11 cellular contexts compared by ENCODE assay signal in genomic region chr2:235614900-235615712, GRCh38.
DNase-seq lines count a peak whose midpoint lies in the region; ATAC-seq and TF ChIP-seq lines count a peak whose summit lies in the region.
"Had no signal": no experiment of that assay in that cellular context is flagged by ENCODE, and none has a peak within 500 bp of the region (broad histone marks: within the 10 kb centered on the region; RNA-seq: fewer than 3 reads in every experiment).

No MANE protein-coding gene starts in this region.

- peak overlapping the region in 1 of 2 donors; percentile 69 for H3K27ac ChIP-seq in coronary artery
- H3K27ac ChIP-seq in transverse colon: peak overlapping the region; percentile 18 to 49 (median 40)
- H3K27ac ChIP-seq: 22Rv1, PC-9 had no signal

- H3K27me3 ChIP-seq in transverse colon: no peaks in the 10 kb centered on the region

- H3K9me3 ChIP-seq in transverse colon: no peaks in the 10 kb centered on the region

- H3K4me1 ChIP-seq in transverse colon: peaks cover 0 to 22% (median 13%) of the 10 kb centered on the region in 4 donors

- TF ChIP-seq POLR2A in lower leg skin (IDR thresholded peaks at IDR 0.05) (no peak), transverse colon (IDR thresholded peaks at IDR 0.05) (no peak)

- WGBS in lower leg skin, 2 donors: 49 to 53% methylated on average over 11 of the region's 11 CpGs
- WGBS in transverse colon (ENCODE audit: low coverage in 1 of 2), 2 donors: 53 to 63% methylated on average over 7 to 11 of the region's 11 CpGs

- H3K4me3 ChIP-seq in coronary artery (no peak overlapping the region), lower leg skin (ENCODE audit: low read depth, poor library complexity, severe bottlenecking) (no peak overlapping the region), transverse colon (no peak overlapping the region)
- H3K4me3 ChIP-seq: PC-9 had no signal

- intact Hi-C loops in lower leg skin (cut with DNase I; ENCODE audit: low total_unique reads): no loop called here
- intact Hi-C loops in transverse colon (cut with DNase I; ENCODE audit: low total_unique reads): no loop called here

- ATAC-seq in HG03135 (IDR thresholded peaks at IDR 0.05; ENCODE audit: unreplicated experiment) (no peak), HG02588 (IDR thresholded peaks at IDR 0.05; ENCODE audit: unreplicated experiment) (no peak)

- no peak for TF ChIP-seq CTCF in coronary artery (IDR thresholded peaks at IDR 0.05)
- TF ChIP-seq CTCF in lower leg skin (IDR thresholded peaks at IDR 0.05): no peak
- TF ChIP-seq CTCF in transverse colon (IDR thresholded peaks at IDR 0.05): no peak

- in situ Hi-C loops in transverse colon (cut with MboI; ENCODE audit: low pct_ligation_motif_present in 1 of 4, low pct_unique_long_range_greater_than_20kb in 1 of 4, low sequenced_read_pairs in 3 of 4): no loop called here

- H3K36me3 ChIP-seq in transverse colon: no peaks in the 10 kb centered on the region

- DNase-seq in DMS 273 (lab: John Stamatoyannopoulos, UW; ENCODE audit: unreplicated experiment) (peak; percentile 64), DMS 273 treated with DMSO at 0.1 percent for 48 hours (lab: John Stamatoyannopoulos, UW) (no peak), coronary artery (ENCODE audit: low spot score) (peak; percentile 84), lower leg skin (ENCODE audit: low spot score in 2 of 2) (peak; percentile 83 to 95), transverse colon (peak; percentile 20)
- DNase-seq in activated naive CD4-positive, alpha-beta T cell treated with anti-CD3 and anti-CD28 coated beads, Interleukin-2, amount 50 U/mL, for 16 hours: no peak
- DNase-seq: stimulated activated CD4-positive, alpha-beta T cell treated with anti-CD3 and anti-CD28 coated beads, Interleukin-15, amount 100 ng/mL, for 24 hours had no signal

- no peak for TF ChIP-seq EP300 in transverse colon (IDR thresholded peaks at IDR 0.05; ENCODE audit: low read depth)

Comparison
In these comparisons a context has a peak if more than half of its experiments do, and no peak if none do; other contexts are left out.
1. DNase-seq: peak in DMS 273 (single experiment), coronary artery (single experiment), lower leg skin (2 of 2) and transverse colon (single experiment); none in DMS 273 treated with DMSO at 0.1 percent for 48 hours (single experiment) and activated naive CD4-positive, alpha-beta T cell treated with anti-CD3 and anti-CD28 coated beads, Interleukin-2, amount 50 U/mL, for 16 hours (single experiment).